Comparison of ENCODE assay signal across 9 cellular contexts in genomic region chr6:209432-210103, GRCh38.
DNase-seq lines count a peak whose midpoint lies in the region; ATAC-seq and TF ChIP-seq lines count a peak whose summit lies in the region.
"Had no signal": no experiment of that assay in that cellular context is flagged by ENCODE, and none has a peak within 500 bp of the region (broad histone marks: within the 10 kb centered on the region; RNA-seq: fewer than 3 reads in every experiment).

No MANE protein-coding gene starts in this region.

- H3K4me1 ChIP-seq in CD4-positive, CD25-positive, alpha-beta regulatory T cell (ENCODE audit: control insufficient read depth, insufficient read depth, low read length, poor library complexity, severe bottlenecking) = peaks cover 18% of the 10 kb centered on the region
- H3K4me1 ChIP-seq in breast epithelium = no peaks in the 10 kb centered on the region
- no peaks in the 10 kb centered on the region for H3K4me1 ChIP-seq in tibial artery

- peak overlapping the region; percentile 96 for H3K4me3 ChIP-seq in CD4-positive, CD25-positive, alpha-beta regulatory T cell (ENCODE audit: low read depth, low read length)
- H3K4me3 ChIP-seq in breast epithelium (peak overlapping the region in 1 of 3 donors; percentile 13), tibial artery (no peak overlapping the region)
- H3K4me3 ChIP-seq: BLaER1 had no signal

- DNase-seq in CD4-positive, CD25-positive, alpha-beta regulatory T cell = peak; percentile 21 to 92 (median 71)
- DNase-seq in GM20000 (ENCODE audit: low spot score) = peak; percentile 82
- DNase-seq in activated naive CD4-positive, alpha-beta T cell treated with anti-CD3 and anti-CD28 coated beads, Interleukin-2, amount 50 U/mL, for 72 hours (ENCODE audit: low spot score in 2 of 2) = peak in 1 of 2 donors; percentile 71
- no peak for DNase-seq in breast epithelium (ENCODE audit: low spot score in 2 of 2)
- no peak for DNase-seq in tibial artery
- no peak for DNase-seq in SW480 (ENCODE audit: low spot score)
- no peak for DNase-seq in cardiac septum (ENCODE audit: low spot score)

- no peaks in the 10 kb centered on the region for H3K36me3 ChIP-seq in CD4-positive, CD25-positive, alpha-beta regulatory T cell (ENCODE audit: control insufficient read depth, insufficient read depth, low read length)
- H3K36me3 ChIP-seq in breast epithelium (no peaks in the 10 kb centered on the region), tibial artery (no peaks in the 10 kb centered on the region)

- H3K27ac Mint-ChIP-seq in CD4-positive, CD25-positive, alpha-beta regulatory T cell = peak overlapping the region; percentile 91 to 94 (median 93)
- H3K27ac Mint-ChIP-seq in activated naive CD4-positive, alpha-beta T cell treated with anti-CD3 and anti-CD28 coated beads, Interleukin-2, amount 50 U/mL, for 72 hours = peak overlapping the region; percentile 26 to 47

- no peaks in the 10 kb centered on the region for H3K9me3 Mint-ChIP-seq in CD4-positive, CD25-positive, alpha-beta regulatory T cell
- peaks cover 0 to 12% of the 10 kb centered on the region in 2 donors for H3K9me3 Mint-ChIP-seq in activated naive CD4-positive, alpha-beta T cell treated with anti-CD3 and anti-CD28 coated beads, Interleukin-2, amount 50 U/mL, for 72 hours

- peak; percentile 82 to 85 for ATAC-seq in CD4-positive, CD25-positive, alpha-beta regulatory T cell (ENCODE audit: low read depth in 2 of 2)
- peak; percentile 78 for ATAC-seq in HG03521 (IDR thresholded peaks at IDR 0.05; ENCODE audit: unreplicated experiment)
- ATAC-seq in activated naive CD4-positive, alpha-beta T cell treated with anti-CD3 and anti-CD28 coated beads, Interleukin-2, amount 50 U/mL, for 72 hours = peak; percentile 88 to 98

- no peaks in the 10 kb centered on the region for H3K27me3 ChIP-seq in CD4-positive, CD25-positive, alpha-beta regulatory T cell (ENCODE audit: control insufficient read depth, insufficient read depth, low read length)
- peaks cover 0 to 30% of the 10 kb centered on the region in 2 donors for H3K27me3 ChIP-seq in breast epithelium
- peaks cover 0 to 32% of the 10 kb centered on the region in 2 donors for H3K27me3 ChIP-seq in tibial artery
- H3K27me3 ChIP-seq: BLaER1 had no signal

- intact Hi-C loops in breast epithelium (cut with DNase I; ENCODE audit: low total_unique reads) (no loop called here), tibial artery (cut with DNase I; ENCODE audit: low total_unique reads) (no loop called here), cardiac septum (cut with DNase I) (no loop called here)

- peak overlapping the region; percentile 69 for H3K27ac ChIP-seq in CD4-positive, CD25-positive, alpha-beta regulatory T cell (ENCODE audit: insufficient read depth, low read length, poor library complexity, severe bottlenecking)
- H3K27ac ChIP-seq in breast epithelium = no peak overlapping the region
- H3K27ac ChIP-seq in tibial artery = no peak overlapping the region
- H3K27ac ChIP-seq: BLaER1 had no signal

- TF ChIP-seq CTCF in GM20000 (IDR thresholded peaks at IDR 0.05; ENCODE audit: extremely low read depth, missing control alignments) (no peak), breast epithelium (IDR thresholded peaks at IDR 0.05) (no peak), tibial artery (IDR thresholded peaks at IDR 0.05) (no peak)

- no peaks in the 10 kb centered on the region for H3K9me3 ChIP-seq in CD4-positive, CD25-positive, alpha-beta regulatory T cell (ENCODE audit: control insufficient read depth in 2 of 2, low read length in 2 of 2)
- H3K9me3 ChIP-seq in breast epithelium (peaks cover 0 to 8% of the 10 kb centered on the region in 2 donors), tibial artery (no peaks in the 10 kb centered on the region)

- H3K4me1 Mint-ChIP-seq in CD4-positive, CD25-positive, alpha-beta regulatory T cell = peaks cover 0 to 28% (median 22%) of the 10 kb centered on the region in 4 donors

- peaks cover 5% of the 10 kb centered on the region for H3K36me3 Mint-ChIP-seq in CD4-positive, CD25-positive, alpha-beta regulatory T cell
- H3K36me3 Mint-ChIP-seq in activated naive CD4-positive, alpha-beta T cell treated with anti-CD3 and anti-CD28 coated beads, Interleukin-2, amount 50 U/mL, for 72 hours = peaks cover 7 to 21% of the 10 kb centered on the region in 2 donors

- H3K4me3 Mint-ChIP-seq in CD4-positive, CD25-positive, alpha-beta regulatory T cell = peak overlapping the region; percentile 92 to 99 (median 96)

- no peaks in the 10 kb centered on the region for H3K27me3 Mint-ChIP-seq in CD4-positive, CD25-positive, alpha-beta regulatory T cell

- TF ChIP-seq POLR2A in breast epithelium (IDR thresholded peaks at IDR 0.05) = no peak

Comparison
In these comparisons a context has a peak if more than half of its experiments do, and no peak if none do; other contexts are left out.
1. DNase-seq: peak in CD4-positive, CD25-positive, alpha-beta regulatory T cell (3 of 3) and GM20000 (single experiment); none in breast epithelium (0 of 2), tibial artery (0 of 2), SW480 (single experiment) and cardiac septum (single experiment).
2. Peak in every context shown above with its lines, with median percentiles within 50 percentile points of each other: ATAC-seq.